34 cellular contexts compared by ENCODE assay signal in the genomic region with DNA sequence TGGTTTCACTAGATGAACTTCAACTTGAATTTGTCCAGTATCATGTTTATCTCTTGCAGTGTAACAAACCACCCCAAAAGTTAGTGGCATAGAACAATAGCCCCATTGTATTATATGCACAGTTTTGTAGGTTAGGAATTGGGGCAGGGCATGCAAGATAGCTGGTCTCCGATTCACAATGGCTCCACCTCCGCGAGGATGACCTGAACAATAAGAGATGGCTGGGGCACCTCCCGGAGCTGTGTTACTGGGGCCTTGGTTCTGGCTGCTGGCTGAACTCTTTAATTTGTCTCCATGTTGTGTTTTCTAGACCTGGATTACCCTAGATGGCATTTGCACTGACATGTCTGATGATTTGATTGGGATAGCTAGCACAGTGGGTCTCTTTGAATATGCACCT.
"Had no signal": no experiment of that assay in that cellular context is flagged by ENCODE, and none has a peak within 500 bp of the region (broad histone marks: within the 10 kb centered on the region; RNA-seq: fewer than 3 reads in every experiment).

No MANE protein-coding gene starts in this region.

- H3K9ac ChIP-seq: KMS-11 had no signal

- H3K27me3 ChIP-seq: MG63 had no signal

- DNase-seq: Karpas-422, Kasumi-1, KG1, MG63, MM.1S, MV-4-11, NCI-H1048, NCI-H1092, NCI-H1092 treated with DMSO at 0.1 percent for 48 hours, NCI-H1105, NCI-H1105 treated with DMSO at 0.1 percent for 48 hours, NCI-H1417, NCI-H1417 treated with DMSO at 0.1 percent for 48 hours, NCI-H1436, NCI-H1436 treated with DMSO at 0.1 percent for 48 hours, NCI-H146, NCI-H1694, NCI-H1694 treated with DMSO at 0.1 percent for 48 hours, NCI-H187, NCI-H187 treated with DMSO at 0.1 percent for 48 hours, NCI-H1930, NCI-H2029, NCI-H2029 treated with DMSO at 0.1 percent for 48 hours, NCI-H2081, NCI-H2081 treated with DMSO at 0.1 percent for 48 hours, NCI-H2107, NCI-H2171, NCI-H2171 treated with DMSO at 0.1 percent for 48 hours, NCI-H2227 treated with DMSO at 0.1 percent for 48 hours, NCI-H226, NCI-H345, NCI-H446, NCI-H446 treated with DMSO at 0.1 percent for 48 hours had no signal

- H3K9me3 ChIP-seq: MG63 had no signal

- H3K36me3 ChIP-seq: MG63 had no signal

- H3K4me2 ChIP-seq: KMS-11 had no signal

- H3K27ac ChIP-seq: KMS-11 had no signal

- H3K4me3 ChIP-seq: MG63 had no signal
